Comparison of ENCODE assay signal across 17 cellular contexts in the genomic region with DNA sequence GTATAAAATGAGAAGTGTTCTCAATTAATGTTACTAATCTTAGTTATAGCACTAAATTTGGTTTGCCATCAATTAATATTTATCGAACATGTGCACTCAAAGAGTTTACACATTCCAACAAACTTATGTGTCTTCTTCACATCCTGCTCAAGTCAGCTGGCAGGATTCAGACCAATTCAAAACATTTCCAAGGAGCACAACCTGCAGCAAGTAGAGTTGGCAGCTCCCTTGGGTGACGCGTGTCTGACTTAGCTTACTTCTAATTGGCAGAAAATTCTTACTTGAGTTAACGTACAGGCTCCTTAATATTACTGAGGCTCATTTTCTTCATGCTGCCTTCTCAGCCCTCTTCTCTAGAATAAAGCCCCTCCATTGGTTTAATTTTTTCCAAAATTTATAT.
DNase-seq lines count a peak whose midpoint lies in the region; TF ChIP-seq lines count a peak whose summit lies in the region.
"Had no signal": no experiment of that assay in that cellular context is flagged by ENCODE, and none has a peak within 500 bp of the region (broad histone marks: within the 10 kb centered on the region; RNA-seq: fewer than 3 reads in every experiment).

No MANE protein-coding gene starts in this region.

- H3K4me2 ChIP-seq in SK-N-SH: peak overlapping the region; percentile 34; the same call in 1 of the 2 replicates
- H3K4me2 ChIP-seq in fibroblast of lung (ENCODE audit: extremely low read depth, insufficient read depth, low read length): no peak overlapping the region
- H3K4me2 ChIP-seq in smooth muscle cell: no peak overlapping the region

- H3K27me3 ChIP-seq in SK-N-SH (ENCODE audit: insufficient read depth) (no peaks in the 10 kb centered on the region), fibroblast of lung (ENCODE audit: control insufficient read depth, insufficient read depth, low read length) (no peaks in the 10 kb centered on the region), smooth muscle cell (ENCODE audit: low read depth) (no peaks in the 10 kb centered on the region)
- H3K27me3 ChIP-seq: ascending aorta, ovary, tibial nerve had no signal

- CTCF ChIA-PET in SK-N-SH (lab: Yijun Ruan, JAX) (interaction anchor here (1.1 kb wide), 1 partner anchor 103 kb away, joined by 3 read pairs; no protein-coding TSS in a partner anchor), HEK293T (lab: Yijun Ruan, JAX) (interaction anchor here (0.5 kb wide), 1 partner anchor 119 kb away, joined by 3 read pairs; no protein-coding TSS in a partner anchor)

- H2AFZ ChIP-seq in SK-N-SH (ENCODE audit: low read depth) (no peak overlapping the region), fibroblast of lung (ENCODE audit: low read length) (no peak overlapping the region), smooth muscle cell (ENCODE audit: low read depth) (no peak overlapping the region)

- 45% methylated on average over 4 of the region's 4 CpGs for WGBS in SK-N-SH (ENCODE audit: low lambda C conversion rate)
- 84% methylated on average over 4 of the region's 4 CpGs for WGBS in smooth muscle cell (ENCODE audit: low lambda C conversion rate)

- no peak for TF ChIP-seq CTCF in SK-N-SH (IDR thresholded peaks at IDR 0.05)
- no peak for TF ChIP-seq CTCF in fibroblast of lung (conservative IDR thresholded peaks at IDR 0.05 in 1 of 2, IDR thresholded peaks at IDR 0.05 in 1 of 2; ENCODE audit: low read depth in 1 of 2, low read length in 2 of 2)
- no peak for TF ChIP-seq CTCF in smooth muscle cell (IDR thresholded peaks at IDR 0.05; ENCODE audit: borderline replicate concordance, insufficient read depth, poor library complexity, severe bottlenecking)

- H4K20me1 ChIP-seq in SK-N-SH (ENCODE audit: insufficient read depth) (no peaks in the 10 kb centered on the region), fibroblast of lung (ENCODE audit: control insufficient read depth, extremely low read depth, insufficient read depth, low read length) (no peaks in the 10 kb centered on the region), smooth muscle cell (ENCODE audit: low read depth) (no peaks in the 10 kb centered on the region)

- no peaks in the 10 kb centered on the region for H3K9me2 ChIP-seq in SK-N-SH

- TF ChIP-seq EP300 in SK-N-SH (IDR thresholded peaks at IDR 0.05; ENCODE audit: borderline replicate concordance in 1 of 2, low read depth in 1 of 2, low read length in 1 of 2): peak in 1 of 2 experiments; percentile 61; a peak in 1 of 4 replicates

- H3F3A ChIP-seq in SK-N-SH (replicated peaks; ENCODE audit: insufficient read depth) (peaks cover 58% of the 10 kb centered on the region), smooth muscle cell (ENCODE audit: low read depth) (peaks cover 40% of the 10 kb centered on the region)

- H3K79me2 ChIP-seq in SK-N-SH (ENCODE audit: insufficient read depth) (no peaks in the 10 kb centered on the region), fibroblast of lung (ENCODE audit: control insufficient read depth, insufficient read depth, low read length) (no peaks in the 10 kb centered on the region), smooth muscle cell (ENCODE audit: low read depth) (no peaks in the 10 kb centered on the region)

- H3K27ac ChIP-seq in SK-N-SH (ENCODE audit: low read depth in 2 of 2, low read length in 1 of 2): peak overlapping the region; percentile 86 to 98; a peak in 3 of 4 replicates
- peak overlapping the region; percentile 86 for H3K27ac ChIP-seq in fibroblast of lung (ENCODE audit: insufficient read depth, low read length)
- H3K27ac ChIP-seq in smooth muscle cell (ENCODE audit: low read depth): peak overlapping the region; percentile 98
- H3K27ac ChIP-seq: C4-2B, ovary, tibial nerve had no signal

- TF ChIP-seq RAD21 in SK-N-SH (IDR thresholded peaks at IDR 0.05; ENCODE audit: low read length): no peak

- H3K9ac ChIP-seq in SK-N-SH: peak overlapping the region; percentile 29; the same call in 1 of the 2 replicates
- no peak overlapping the region for H3K9ac ChIP-seq in fibroblast of lung (ENCODE audit: insufficient read depth, low read length)
- H3K9ac ChIP-seq in smooth muscle cell (ENCODE audit: low read depth): no peak overlapping the region

- H3K4me1 ChIP-seq in SK-N-SH (ENCODE audit: control insufficient read depth in 1 of 2, insufficient read depth in 2 of 2, low read depth in 1 of 2, low read length in 1 of 2) (peaks cover 24 to 35% of the 10 kb centered on the region in 2 experiments), fibroblast of lung (ENCODE audit: control insufficient read depth, extremely low read depth, insufficient read depth, low read length) (peaks cover 23% of the 10 kb centered on the region), smooth muscle cell (ENCODE audit: low read depth) (peaks cover 13% of the 10 kb centered on the region)

- DNase-seq in HT1080 (ENCODE audit: low read depth) (peak; percentile 44), SK-N-SH (no peak), fibroblast of lung (ENCODE audit: low read depth in 2 of 2) (peak; percentile 63 to 92), smooth muscle cell (lab: John Stamatoyannopoulos, UW; ENCODE audit: unreplicated experiment) (no peak), HEK293T (ENCODE audit: extremely low spot score) (no peak), HuH-7 (ENCODE audit: low spot score) (no peak)
- DNase-seq in activated T-cell treated with anti-CD3 and anti-CD28 coated beads, Interleukin-2, amount 50 U/mL, for 48 hours: no peak
- DNase-seq: activated CD8-positive, alpha-beta memory T cell treated with anti-CD3 and anti-CD28 coated beads, Interleukin-2, amount 50 U/mL, for 4 hours; activated naive CD4-positive, alpha-beta T cell treated with Interleukin-2 at 50 U/mL for 16 hours; DMS153; NCI-H1092 treated with DMSO at 0.1 percent for 48 hours; ovary; SHP77 treated with DMSO at 0.1 percent for 48 hours; small intestine had no signal

- POLR2A ChIA-PET in SK-N-SH (lab: Yijun Ruan, JAX) (no interaction called here), HEK293T (lab: Yijun Ruan, JAX) (no interaction called here)

- H3K9me3 ChIP-seq in SK-N-SH (0 out of 2 replicates have a peak, but pooled peaks cover 8% of the 10 kb centered on the region), fibroblast of lung (ENCODE audit: control insufficient read depth, insufficient read depth, low read depth, low read length) (peaks cover 2% of the 10 kb centered on the region), smooth muscle cell (replicated peaks; ENCODE audit: low read depth) (no peaks in the 10 kb centered on the region)

- H3K4me3 ChIP-seq in SK-N-SH (ENCODE audit: low read depth in 2 of 2, low read length in 1 of 2): no peak overlapping the region
- H3K4me3 ChIP-seq in fibroblast of lung (replicated peaks in 1 of 4; ENCODE audit: control extremely low read depth in 1 of 4, insufficient read depth in 1 of 4, low read depth in 3 of 4, low read length in 4 of 4): no peak overlapping the region
- H3K4me3 ChIP-seq in smooth muscle cell: no peak overlapping the region
- H3K4me3 ChIP-seq: ascending aorta, ovary, tibial nerve had no signal

- no peaks in the 10 kb centered on the region for H3K36me3 ChIP-seq in SK-N-SH (replicated peaks in 1 of 2; ENCODE audit: control insufficient read depth in 1 of 2, insufficient read depth in 2 of 2, low read length in 1 of 2)
- no peaks in the 10 kb centered on the region for H3K36me3 ChIP-seq in fibroblast of lung (ENCODE audit: control insufficient read depth, insufficient read depth, low read length)
- H3K36me3 ChIP-seq in smooth muscle cell (ENCODE audit: low read depth): no peaks in the 10 kb centered on the region
- H3K36me3 ChIP-seq: ascending aorta, ovary, tibial nerve had no signal

TF ChIP-seq in SK-N-SH, 30 proteins besides CTCF, POLR2A, EP300 and RAD21 (continues in another document):
- TF ChIP-seq SMC3 (IDR thresholded peaks at IDR 0.05; ENCODE audit: low read depth, low read length) (no peak), MEF2A (IDR thresholded peaks at IDR 0.05; ENCODE audit: borderline replicate concordance, low read depth) (no peak), USF1 (IDR thresholded peaks at IDR 0.05; ENCODE audit: borderline replicate concordance, low read depth) (no peak), NRF1 (IDR thresholded peaks at IDR 0.05; ENCODE audit: low read depth, low read length) (no peak), FOSL2 (IDR thresholded peaks at IDR 0.05; ENCODE audit: borderline replicate concordance, low read depth) (no peak; the same call in 1 of the 2 replicates), GATA2 (CRISPR knock-in tag; IDR thresholded peaks at IDR 0.05) (no peak), JUND (IDR thresholded peaks at IDR 0.05) (peak; percentile 44; the same call in 1 of the 2 replicates), TEAD4 (IDR thresholded peaks at IDR 0.05; ENCODE audit: borderline replicate concordance, insufficient read depth) (0 out of 2 replicates have a peak, but pooled peaks have one; percentile 30), ELF1 (IDR thresholded peaks at IDR 0.05) (no peak)

TF ChIP-seq in HEK293T, 16 proteins besides CTCF, POLR2A, EP300 and RAD21:
- no peak for TF ChIP-seq LEF1 (IDR thresholded peaks at IDR 0.05; ENCODE audit: borderline replicate concordance)

Comparison
In these comparisons a context has a peak if more than half of its experiments do, and no peak if none do; other contexts are left out.
1. DNase-seq: peak in HT1080 (single experiment) and fibroblast of lung (2 of 2); none in SK-N-SH (single experiment), smooth muscle cell (single experiment), HEK293T (single experiment), HuH-7 (single experiment) and activated T-cell treated with anti-CD3 and anti-CD28 coated beads, Interleukin-2, amount 50 U/mL, for 48 hours (0 of 2).
2. Peak in every context shown above with its lines, with median percentiles within 50 percentile points of each other: H3K27ac ChIP-seq.